Comparison of ENCODE assay signal across 34 cellular contexts in the genomic region with DNA sequence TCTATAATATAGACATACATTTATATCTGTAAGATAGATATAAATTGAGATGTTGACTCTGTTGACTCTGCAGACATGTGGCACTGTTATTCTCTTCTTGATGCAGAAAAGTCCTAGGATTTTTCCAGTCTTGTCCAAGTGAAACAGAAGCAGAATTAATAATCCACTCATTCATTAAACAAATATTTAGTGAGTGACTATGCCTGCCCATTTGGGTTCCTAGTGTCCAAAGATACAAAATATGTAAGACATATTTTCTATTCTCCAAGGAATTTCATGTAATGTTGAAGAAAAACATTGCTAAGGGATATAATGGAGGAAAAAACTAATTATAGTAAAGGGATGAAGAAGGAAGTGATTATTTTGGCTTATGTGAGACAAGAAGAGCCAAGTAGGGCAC. TPM values are rescaled to one million over a fixed set of nuclear protein-coding genes. Genes with fewer than 3 reads are reported as not detected.
"Had no signal": no experiment of that assay in that cellular context is flagged by ENCODE, and none has a peak within 500 bp of the region (broad histone marks: within the 10 kb centered on the region; RNA-seq: fewer than 3 reads in every experiment).

No MANE protein-coding gene starts in this region.

- H3K9me3 ChIP-seq: adrenal gland, body of pancreas, breast epithelium had no signal

- H3K4me1 ChIP-seq: adrenal gland, body of pancreas, breast epithelium had no signal

- H3K36me3 ChIP-seq: adrenal gland, brain microvascular endothelial cell, breast epithelium had no signal

- DNase-seq: activated B cell treated with CpG ODN at 0.5 μM for 24 hours; activated CD4-positive, alpha-beta memory T cell treated with anti-CD3 and anti-CD28 coated beads for 36 hours; activated CD4-positive, alpha-beta T cell treated with anti-CD3 and anti-CD28 coated beads for 4 hours; activated CD4-positive, alpha-beta T cell treated with anti-CD3 and anti-CD28 coated beads, Interleukin-2, amount 10 ng/mL, durations not matched to agents 24 days and 14 days; activated CD4-positive, alpha-beta T cell treated with anti-CD3 and anti-CD28 coated beads, Interleukin-2, amount 50 U/mL, for 1 hour; activated CD4-positive, alpha-beta T cell treated with anti-CD3 and anti-CD28 coated beads, Interleukin-2, amount 50 U/mL, for 4 hours; activated CD4-positive, CD25-positive, alpha-beta regulatory T cell treated with anti-CD3 and anti-CD28 coated beads, Interleukin-2, amount 50 U/mL, for 72 hours; activated CD8-positive, alpha-beta memory T cell treated with anti-CD3 and anti-CD28 coated beads, Interleukin-2, amount 50 U/mL, for 4 hours; activated CD8-positive, alpha-beta T cell treated with anti-CD3 and anti-CD28 coated beads for 36 hours; activated effector memory CD4-positive, alpha-beta T cell treated with anti-CD3 and anti-CD28 coated beads, Interleukin-2, amount 50 U/mL, for 16 hours; activated gamma-delta T cell treated with Interleukin-2 at 50 U/mL for 16 hours; activated naive CD4-positive, alpha-beta T cell; activated naive CD4-positive, alpha-beta T cell treated with anti-CD3 and anti-CD28 coated beads for 36 hours; activated naive CD4-positive, alpha-beta T cell treated with anti-CD3 and anti-CD28 coated beads, Interleukin-2, amount 50 U/mL, for 16 hours; activated naive CD8-positive, alpha-beta T cell treated with anti-CD3 and anti-CD28 coated beads for 36 hours; activated T-cell treated with anti-CD3 and anti-CD28 coated beads for 4 hours; activated T-cell treated with anti-CD3 and anti-CD28 coated beads, Interleukin-2, amount 50 U/mL, for 1 hour; activated T-cell treated with anti-CD3 and anti-CD28 coated beads, Interleukin-2, amount 50 U/mL, for 4 hours; activated T-cell treated with anti-CD3 and anti-CD28 coated beads, Interleukin-2, amount 50 U/mL, for 72 hours; adrenal gland; amniotic stem cell; aorta; body of pancreas; brain microvascular endothelial cell; central memory CD4-positive, alpha-beta T cell; T-helper 1 cell; T-helper 2 cell; T-helper 9 cell had no signal

- H3K27ac ChIP-seq: adrenal gland, body of pancreas, brain microvascular endothelial cell, breast epithelium, VCaP had no signal

- H3K27me3 ChIP-seq: body of pancreas, brain microvascular endothelial cell, breast epithelium had no signal

- H3K4me3 ChIP-seq: adrenal gland, body of pancreas, breast epithelium had no signal

- ATAC-seq: activated CD8-positive, alpha-beta T cell treated with anti-CD3 and anti-CD28 coated beads for 36 hours; activated naive CD4-positive, alpha-beta T cell treated with anti-CD3 and anti-CD28 coated beads, Interleukin-2, amount 50 U/mL, for 72 hours; activated T-cell treated with anti-CD3 and anti-CD28 coated beads, Interleukin-2, amount 50 U/mL, for 4 hours; activated T-cell treated with anti-CD3 and anti-CD28 coated beads, Interleukin-2, amount 50 U/mL, for 72 hours; activated T-helper 17 cell treated with anti-CD3 and anti-CD28 coated beads, Interleukin-2, amount 50 U/mL, for 72 hours; body of pancreas had no signal

RNA-seq across cellular contexts. Expression of gene C1GALT1C1L, which starts 59.3 kb away (rescaled TPM):
- total RNA-seq: activated B cell treated with CpG ODN at 0.5 μM for 24 hours; activated CD4-positive, alpha-beta memory T cell treated with anti-CD3 and anti-CD28 coated beads for 36 hours; activated CD4-positive, alpha-beta T cell treated with anti-CD3 and anti-CD28 coated beads, Interleukin-2, amount 10 ng/mL, durations not matched to agents 24 days and 14 days; activated naive CD4-positive, alpha-beta T cell treated with anti-CD3 and anti-CD28 coated beads for 36 hours; activated T-helper 1 cell treated with anti-CD3 and anti-CD28 coated beads, Interleukin-12 subunit alpha, Interleukin-12 subunit beta, Interleukin-2, Interleukin-4 antibody, amounts not matched to agents 30 ng/mL and 10 ng/mL and 1 ng/mL, durations not matched to agents 14 hours and 24 hours and 36 hours; activated T-helper 17 cell treated with anti-CD3 and anti-CD28 coated beads, Interleukin-2, amount 50 U/mL, for 72 hours; astrocyte had no signal
